10 cellular contexts compared by ENCODE assay signal in the genomic region with DNA sequence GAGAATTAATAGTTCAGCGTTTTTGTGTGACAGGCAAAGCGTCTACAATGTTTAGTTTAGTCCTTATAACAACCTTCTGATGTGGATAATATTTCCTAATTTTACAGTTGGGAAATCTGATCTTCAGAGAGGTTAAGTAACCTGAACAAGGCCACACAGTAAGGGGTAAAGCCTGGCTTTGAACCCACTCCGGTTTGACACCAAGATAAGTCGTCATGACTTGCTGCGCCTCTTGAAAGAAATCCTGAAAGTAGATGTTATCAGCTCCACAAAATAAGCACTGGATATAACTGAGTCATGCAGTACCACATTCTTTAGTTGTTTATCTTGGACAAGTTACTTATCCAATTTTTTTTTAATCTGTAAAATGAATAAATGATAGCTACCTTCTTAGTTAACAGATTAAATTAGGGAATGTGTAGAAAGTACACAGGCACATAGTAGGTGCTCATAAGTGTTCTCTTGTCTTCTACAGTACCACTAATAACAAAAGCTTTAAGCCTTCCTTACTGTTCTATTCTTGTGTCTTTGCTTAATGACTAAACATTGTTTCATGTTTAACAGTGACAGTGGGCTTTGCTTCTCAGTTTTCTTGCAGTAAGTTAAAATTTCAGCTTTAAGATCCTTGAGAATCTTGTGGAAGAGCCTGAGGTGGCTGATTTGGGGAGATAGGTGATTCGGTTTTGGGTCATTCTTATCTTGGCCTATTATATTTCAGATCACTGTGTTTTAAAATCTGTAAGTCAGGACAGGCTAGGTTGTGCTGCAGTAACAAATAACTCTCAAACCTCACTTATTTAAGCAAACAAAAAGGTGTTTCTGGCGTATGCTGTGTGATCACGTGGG. TPM values are rescaled to one million over a fixed set of nuclear protein-coding genes. Genes with fewer than 3 reads are reported as not detected.
DNase-seq lines count a peak whose midpoint lies in the region; ATAC-seq lines count a peak whose summit lies in the region.
"Had no signal": no experiment of that assay in that cellular context is flagged by ENCODE, and none has a peak within 500 bp of the region (broad histone marks: within the 10 kb centered on the region; RNA-seq: fewer than 3 reads in every experiment).

No MANE protein-coding gene starts in this region.

- peak overlapping the region; percentile 76 for H3K4me3 ChIP-seq in skeletal muscle satellite cell (ENCODE audit: low read length)

- POLR2A ChIA-PET in T-cell (lab: Charles Lee) = interaction anchor here in 1 of 2 donors (1.0 kb wide), 1 partner anchor 16 kb away, joined by 3 read pairs; no protein-coding TSS in a partner anchor

- ATAC-seq in T-cell (replicated peaks in 1 of 4) = no peak
- ATAC-seq in GM21528 (IDR thresholded peaks at IDR 0.05; ENCODE audit: low FRiP score, unreplicated experiment) = no peak
- ATAC-seq in HG02840 (IDR thresholded peaks at IDR 0.05; ENCODE audit: low FRiP score, unreplicated experiment) = no peak

- peaks cover 25% of the 10 kb centered on the region for H3K4me1 ChIP-seq in skeletal muscle satellite cell (ENCODE audit: control insufficient read depth, insufficient read depth, low read length)

- peaks cover 45% of the 10 kb centered on the region for H3K36me3 Mint-ChIP-seq in T-helper 1 cell treated with Interleukin-12 subunit alpha and Interleukin-12 subunit beta and Interleukin-4 antibody, amounts not matched to agents 30 μg/mL and 1 μg/mL, for 36 hours (ENCODE audit: low read depth)
- peaks cover 38% of the 10 kb centered on the region for H3K36me3 Mint-ChIP-seq in T-cell

- H3K9me3 Mint-ChIP-seq in T-helper 1 cell treated with Interleukin-12 subunit alpha and Interleukin-12 subunit beta and Interleukin-4 antibody, amounts not matched to agents 30 μg/mL and 1 μg/mL, for 36 hours = peaks cover 7% of the 10 kb centered on the region
- peaks cover 0 to 5% (median 0%) of the 10 kb centered on the region in 3 donors for H3K9me3 Mint-ChIP-seq in T-cell

- peak overlapping the region; percentile 3 for H3K27ac Mint-ChIP-seq in T-helper 1 cell treated with Interleukin-12 subunit alpha and Interleukin-12 subunit beta and Interleukin-4 antibody, amounts not matched to agents 30 μg/mL and 1 μg/mL, for 36 hours
- H3K27ac Mint-ChIP-seq in T-cell = peak overlapping the region in 1 of 2 donors; percentile 50

- no peaks in the 10 kb centered on the region for H3K27me3 Mint-ChIP-seq in T-helper 1 cell treated with Interleukin-12 subunit alpha and Interleukin-12 subunit beta and Interleukin-4 antibody, amounts not matched to agents 30 μg/mL and 1 μg/mL, for 36 hours (ENCODE audit: low read depth)
- no peaks in the 10 kb centered on the region for H3K27me3 Mint-ChIP-seq in T-cell

- H3K27me3 ChIP-seq in skeletal muscle satellite cell (ENCODE audit: control insufficient read depth, insufficient read depth, low read length) = no peaks in the 10 kb centered on the region

- H3K36me3 ChIP-seq in skeletal muscle satellite cell (ENCODE audit: insufficient read depth, low read length) = peaks cover 26% of the 10 kb centered on the region

- CTCF ChIA-PET in T-cell (lab: Charles Lee) = interaction anchor here (0.6 to 1.1 kb wide), 5 partner anchors 25 to 120 kb away, joined by 3 to 4 read pairs (median 3); no protein-coding TSS in a partner anchor

- peak overlapping the region; percentile 99 for H3K4me3 Mint-ChIP-seq in T-helper 1 cell treated with Interleukin-12 subunit alpha and Interleukin-12 subunit beta and Interleukin-4 antibody, amounts not matched to agents 30 μg/mL and 1 μg/mL, for 36 hours
- peak overlapping the region in 2 of 3 donors; percentile 43 to 99 for H3K4me3 Mint-ChIP-seq in T-cell

- DNase-seq in T-helper 1 cell (no peak), T-cell (no peak), fibroblast of peridontal ligament (ENCODE audit: extremely low read depth) (peak; percentile 56), DMS 273 (lab: John Stamatoyannopoulos, UW; ENCODE audit: unreplicated experiment) (no peak)
- DNase-seq: islet precursor cell, NCI-H1694 treated with DMSO at 0.1 percent for 48 hours had no signal

- H3K9me3 ChIP-seq in skeletal muscle satellite cell (replicated peaks; ENCODE audit: low read length) = peaks cover 5% of the 10 kb centered on the region

- peaks cover 53% of the 10 kb centered on the region for H3K4me1 Mint-ChIP-seq in T-helper 1 cell treated with Interleukin-12 subunit alpha and Interleukin-12 subunit beta and Interleukin-4 antibody, amounts not matched to agents 30 μg/mL and 1 μg/mL, for 36 hours (ENCODE audit: low read depth)
- peaks cover 62 to 74% (median 66%) of the 10 kb centered on the region in 3 donors for H3K4me1 Mint-ChIP-seq in T-cell

- H3K4me2 ChIP-seq in skeletal muscle satellite cell (ENCODE audit: low read length) = peak overlapping the region; percentile 79

- H3K9ac ChIP-seq in skeletal muscle satellite cell (ENCODE audit: low read depth, low read length) = peak overlapping the region; percentile 92

RNA-seq across cellular contexts. Expression of a gene that starts 2.1 kb away (rescaled TPM):
- 10 to 100 TPM; 20.0 to 73.1 (median 29.5) TPM for total RNA-seq in T-cell
- 4.2 and 5.6 TPM in 2 replicates for total RNA-seq in skeletal muscle satellite cell (2012; rRNA removed)
